ENCODE assay signal across 8 cellular contexts in the genomic region with DNA sequence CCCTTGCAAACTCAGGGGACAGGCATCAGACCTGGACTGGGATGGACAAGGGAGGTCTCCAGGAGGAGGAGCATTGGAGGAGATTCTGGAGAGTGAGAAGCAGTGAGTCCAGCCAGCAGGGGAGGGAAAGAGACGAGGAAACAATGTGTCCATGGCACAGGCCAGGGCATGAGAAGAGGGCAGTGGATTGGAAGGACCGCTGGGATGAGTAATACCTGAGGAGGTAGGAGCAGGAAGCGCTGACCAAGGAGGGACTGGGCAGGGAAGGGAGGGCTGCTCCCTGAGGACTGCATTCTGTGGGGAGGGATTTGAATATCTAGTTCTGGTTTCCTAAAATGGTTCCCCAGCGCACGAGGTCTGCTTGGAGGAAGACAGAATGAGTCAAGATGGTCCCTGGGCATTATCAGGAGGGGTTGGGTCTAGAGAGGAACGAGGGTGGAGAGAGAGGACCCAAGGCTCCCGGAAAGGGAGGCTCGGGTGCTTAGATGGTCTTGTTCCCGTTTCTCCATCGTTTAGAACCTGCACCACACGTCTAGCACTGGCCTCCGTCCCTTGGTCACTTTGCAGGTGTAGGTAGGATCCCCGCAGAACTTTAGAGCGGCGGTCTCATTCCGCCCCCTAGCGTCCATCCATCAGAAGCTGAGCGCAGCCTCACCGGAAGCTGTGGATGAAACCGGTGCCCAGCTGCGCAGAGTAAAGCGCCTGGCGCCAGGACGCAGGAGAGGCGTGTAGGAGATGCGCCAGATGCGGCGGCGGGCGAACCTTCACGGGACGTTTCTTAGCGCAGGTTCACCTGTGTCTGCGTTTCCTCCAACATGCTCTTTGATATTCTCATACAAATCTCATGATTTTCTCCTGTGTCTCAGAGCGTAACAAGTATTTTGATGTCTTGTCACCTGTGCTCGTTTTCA.
DNase-seq lines count a peak whose midpoint lies in the region; ATAC-seq, FAIRE-seq and TF ChIP-seq lines count a peak whose summit lies in the region.

No MANE protein-coding gene starts in this region.

- no peak for ATAC-seq in HG03521 (IDR thresholded peaks at IDR 0.05; ENCODE audit: unreplicated experiment)

- H3K9me3 ChIP-seq in GM23248 (ENCODE audit: low read depth), result no peaks in the 10 kb centered on the region

- H3K79me2 ChIP-seq in GM23248 (ENCODE audit: insufficient read depth), result no peaks in the 10 kb centered on the region

- H2AFZ ChIP-seq in GM23248, result no peak overlapping the region

- H3F3A ChIP-seq in GM23248 (ENCODE audit: insufficient read depth), result no peaks in the 10 kb centered on the region

- no peak overlapping the region for H3K9ac ChIP-seq in GM23248

- H3K4me1 ChIP-seq in GM23248 (ENCODE audit: insufficient read depth), result no peaks in the 10 kb centered on the region

- H3K4me2 ChIP-seq in GM23248 (ENCODE audit: unreplicated experiment), result peak overlapping the region; percentile 35

- no peaks in the 10 kb centered on the region for H3K27me3 ChIP-seq in GM23248 (replicated peaks; ENCODE audit: insufficient read depth)

- no peaks in the 10 kb centered on the region for H3K36me3 ChIP-seq in GM23248 (ENCODE audit: low read depth)

- no peaks in the 10 kb centered on the region for H4K20me1 ChIP-seq in GM23248 (ENCODE audit: insufficient read depth)

- H3K27ac ChIP-seq in GM23248 (no peak overlapping the region), coronary artery (no peak overlapping the region)

- 13 to 16% methylated on average over 36 of the region's 36 CpGs for WGBS in GM23248 (ENCODE audit: low coverage in 1 of 2, low lambda C conversion rate in 2 of 2, missing lambda C conversion rate in 2 of 2), 2 experiments

- no peak for DNase-seq in AG09319 (ENCODE audit: extremely low read depth, low read depth)
- peak; percentile 51 for DNase-seq in GM23248
- DNase-seq in NCI-H82 (lab: John Stamatoyannopoulos, UW), result peak; percentile 87
- no peak for DNase-seq in coronary artery (ENCODE audit: low spot score)
- peak; percentile 1 to 6 for DNase-seq in lung microvascular endothelial cell (ENCODE audit: low read depth in 2 of 2)
- peak; percentile 86 for DNase-seq in urothelium cell line (ENCODE audit: low spot score)
- no peak for DNase-seq in NCI-H1694 treated with DMSO at 0.1 percent for 48 hours (lab: John Stamatoyannopoulos, UW)

- in situ Hi-C loops in GM23248 (cut with MboI), result no loop called here

- no peaks in the 10 kb centered on the region for H3K9me2 ChIP-seq in GM23248 (ENCODE audit: insufficient read depth)

- no peak for FAIRE-seq in urothelium cell line (lab: Jason Lieb, UNC)

- H3K4me3 ChIP-seq in GM23248, result no peak overlapping the region
- H3K4me3 ChIP-seq in coronary artery, result no peak overlapping the region

- peak; percentile 27 for TF ChIP-seq CTCF in AG09319 (IDR thresholded peaks at IDR 0.05; ENCODE audit: low read depth, low read length)
- peak; percentile 27 for TF ChIP-seq CTCF in coronary artery (IDR thresholded peaks at IDR 0.05)

Comparison
In these comparisons a context has a peak if more than half of its experiments do, and no peak if none do; other contexts are left out.
1. DNase-seq: peak in GM23248 (single experiment), NCI-H82 (single experiment), lung microvascular endothelial cell (2 of 2) and urothelium cell line (single experiment); none in AG09319 (single experiment), coronary artery (single experiment) and NCI-H1694 treated with DMSO at 0.1 percent for 48 hours (single experiment).